ENCODE assay signal across 8 cellular contexts in the genomic region with DNA sequence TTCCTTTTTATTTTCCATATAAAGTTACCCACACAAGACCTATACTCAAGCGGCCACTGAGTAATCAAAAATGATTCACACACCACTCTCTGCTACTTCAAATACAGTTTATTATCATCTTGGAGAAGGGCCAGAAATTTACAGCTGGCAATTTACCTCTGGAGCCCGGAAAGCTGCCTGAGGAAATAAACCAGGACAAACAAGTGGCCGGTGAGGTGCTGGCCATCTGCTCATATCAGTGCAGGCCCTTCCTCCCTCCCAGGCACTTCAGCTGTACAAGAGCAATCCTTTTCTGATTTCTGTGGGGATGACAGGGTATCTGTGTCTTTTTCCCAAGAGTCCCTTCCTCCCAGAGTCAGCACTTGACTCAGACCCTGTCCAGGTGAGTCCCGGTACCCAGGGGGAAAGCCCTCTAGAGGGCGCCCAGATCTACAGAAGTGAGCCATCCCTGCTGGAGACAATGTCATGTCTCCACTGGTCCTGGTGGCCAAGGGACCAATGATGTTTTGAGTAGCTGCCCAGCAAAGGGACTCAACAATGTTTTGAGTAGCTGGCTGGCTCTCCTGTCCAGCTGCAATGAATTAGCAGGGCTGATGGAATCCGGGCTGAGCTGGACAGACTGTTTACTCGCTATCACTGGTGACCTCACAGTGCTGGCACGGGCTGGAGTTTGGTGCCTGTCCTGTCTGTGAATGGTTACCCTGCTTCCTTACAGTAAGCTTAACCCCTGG. TPM values are rescaled to one million over a fixed set of nuclear protein-coding genes. Genes with fewer than 3 reads are reported as not detected.
A peak's percentile ranks its signal among the peaks of the same experiment; 100 is the strongest.
DNase-seq lines count a peak whose midpoint lies in the region; ATAC-seq and TF ChIP-seq lines count a peak whose summit lies in the region.

No MANE protein-coding gene starts in this region.

- no peak for TF ChIP-seq POLR2A in esophagus squamous epithelium (IDR thresholded peaks at IDR 0.05)

- 43 to 49% methylated on average over 6 of the region's 8 CpGs for WGBS in esophagus squamous epithelium, 2 donors

- peaks cover 0 to 68% (median 0%) of the 10 kb centered on the region in 3 donors for H3K36me3 ChIP-seq in esophagus squamous epithelium

- intact Hi-C loops in esophagus squamous epithelium (cut with DNase I), result no loop called here

- peaks cover 0 to 3% (median 0%) of the 10 kb centered on the region in 3 donors for H3K4me1 ChIP-seq in esophagus squamous epithelium

- H3K27ac ChIP-seq in esophagus squamous epithelium, result peak overlapping the region in 1 of 4 donors; percentile 18

- ATAC-seq in HG03103 (IDR thresholded peaks at IDR 0.05; ENCODE audit: low read depth, unreplicated experiment) (peak; percentile 65), GM21367 (IDR thresholded peaks at IDR 0.05; ENCODE audit: unreplicated experiment) (no peak)

- H3K9me3 ChIP-seq in esophagus squamous epithelium, result no peaks in the 10 kb centered on the region

- H3K4me3 ChIP-seq in esophagus squamous epithelium, result no peak overlapping the region

- H3K27me3 ChIP-seq in esophagus squamous epithelium, result no peaks in the 10 kb centered on the region

- TF ChIP-seq CTCF in esophagus squamous epithelium (IDR thresholded peaks at IDR 0.05), result peak in 5 of 6 experiments; percentile 48 to 78 (median 62)

- DNase-seq in COLO668 (lab: John Stamatoyannopoulos, UW; ENCODE audit: unreplicated experiment) (peak; percentile 79), NCI-H774 (lab: John Stamatoyannopoulos, UW) (peak; percentile 83), activated T-cell treated with anti-CD3 and anti-CD28 coated beads for 4 hours (peak; percentile 9), esophagus squamous epithelium (lab: John Stamatoyannopoulos, UW) (no peak), nucleus accumbens (lab: John Stamatoyannopoulos, UW) (peak in 29 of 56 donors; percentile 6 to 89 (median 30)), NOMO-1 treated with DMSO at 0.1 percent for 48 hours (lab: John Stamatoyannopoulos, UW; ENCODE audit: unreplicated experiment) (no peak)

RNA-seq across cellular contexts. Expression of a gene that starts 23.6 kb away (rescaled TPM):
- 10 to 100 TPM; 40.2 to 74.9 (median 58.4) TPM for total RNA-seq in esophagus squamous epithelium

RNA-seq across cellular contexts. Expression of a gene that starts 57.4 kb away (rescaled TPM):
- 10 to 100 TPM; 50.1 to 90.1 (median 67.9) TPM for total RNA-seq in esophagus squamous epithelium

Comparison
In these comparisons a context has a peak if more than half of its experiments do, and no peak if none do; other contexts are left out.
1. DNase-seq: peak in COLO668 (single experiment), NCI-H774 (single experiment), activated T-cell treated with anti-CD3 and anti-CD28 coated beads for 4 hours (single experiment) and nucleus accumbens (29 of 56); none in esophagus squamous epithelium (single experiment) and NOMO-1 treated with DMSO at 0.1 percent for 48 hours (single experiment).